Comparison of ENCODE assay signal across 24 cellular contexts in the genomic region with DNA sequence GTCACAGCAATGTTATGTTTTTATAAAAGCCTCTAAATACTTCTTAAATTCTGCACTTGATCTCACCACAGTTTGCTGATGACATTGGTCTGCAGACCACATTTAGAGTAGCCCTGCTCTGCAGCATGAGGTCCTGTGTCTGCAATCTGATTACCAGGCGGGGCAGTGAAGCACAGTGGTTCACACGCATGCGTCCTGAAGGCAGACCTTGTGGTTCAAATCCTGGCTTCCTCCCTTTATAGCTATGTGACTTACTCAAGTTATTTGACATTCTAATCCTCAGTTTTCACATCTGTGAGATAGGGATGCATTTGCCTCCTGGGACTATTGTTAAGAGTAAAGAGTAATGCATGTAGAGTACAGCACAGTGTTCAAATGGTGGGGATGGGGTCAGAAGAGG. TPM values are rescaled to one million over a fixed set of nuclear protein-coding genes. Genes with fewer than 3 reads are reported as not detected.
"Had no signal": no experiment of that assay in that cellular context is flagged by ENCODE, and none has a peak within 500 bp of the region (broad histone marks: within the 10 kb centered on the region; RNA-seq: fewer than 3 reads in every experiment).

No MANE protein-coding gene starts in this region.

- H3K9ac ChIP-seq: parathyroid adenoma had no signal

- H3K4me1 ChIP-seq: colonic mucosa, esophagus muscularis mucosa, gastroesophageal sphincter, heart left ventricle, left lung, parathyroid adenoma, right lobe of liver, upper lobe of left lung had no signal

- H2AFZ ChIP-seq: hepatocyte had no signal

- H3K4me2 ChIP-seq: hepatocyte had no signal

- H3K27ac ChIP-seq: colonic mucosa, esophagus muscularis mucosa, gastroesophageal sphincter, heart left ventricle, hepatocyte, left lung, parathyroid adenoma, right lobe of liver, thoracic aorta, upper lobe of left lung had no signal

- DNase-seq: colonic mucosa; effector CD8-positive, alpha-beta T cell; endodermal cell; foreskin keratinocyte; heart left ventricle; left cardiac atrium; left lung; naive thymus-derived CD8-positive, alpha-beta T cell; occipital lobe; right lobe of liver; stimulated activated CD4-positive, alpha-beta T cell treated with anti-CD3 and anti-CD28 coated beads, Interleukin-2, amount 100 ng/mL, for 24 hours; stimulated activated CD4-positive, alpha-beta T cell treated with anti-CD3 and anti-CD28 coated beads, Interleukin-4, amount 100 ng/mL, for 4 hours; stimulated activated naive CD8-positive, alpha-beta T cell treated with anti-CD3 and anti-CD28 coated beads, Interleukin-15, Interleukin-2, amounts not matched to agents 100 U/mL and 50 U/mL, for 24 hours; upper lobe of left lung had no signal

- FAIRE-seq: urothelium cell line had no signal

- H3K36me3 ChIP-seq: colonic mucosa, esophagus muscularis mucosa, gastroesophageal sphincter, heart left ventricle, right lobe of liver, thoracic aorta, tibial nerve, upper lobe of left lung had no signal

- H3K27me3 ChIP-seq: colonic mucosa, esophagus muscularis mucosa, foreskin keratinocyte, gastroesophageal sphincter, heart left ventricle, hepatocyte, left lung, right lobe of liver, tibial nerve, upper lobe of left lung had no signal

- H3K36me3 Mint-ChIP-seq: naive thymus-derived CD8-positive, alpha-beta T cell had no signal

- H3K79me2 ChIP-seq: hepatocyte, parathyroid adenoma had no signal

- H3K4me3 ChIP-seq: colonic mucosa, esophagus muscularis mucosa, gastroesophageal sphincter, heart left ventricle, hepatocyte, left lung, right lobe of liver, thoracic aorta, tibial nerve, upper lobe of left lung had no signal

- H3K27me3 Mint-ChIP-seq: dendritic cell treated with granulocyte-macrophage colony-stimulating factor and Interleukin-4, amounts not matched to agents 40 ng/mL and 50 ng/mL, for 4 days; progenitor cell of endocrine pancreas; stimulated activated memory B cell treated with anti-CD40 and anti-IgM and Interleukin-4, amounts not matched to agents 10 μg/mL and 1 μg/mL and 100 μg/mL, for 72 hours had no signal

- H3K9me3 Mint-ChIP-seq: dendritic cell treated with granulocyte-macrophage colony-stimulating factor and Interleukin-4, amounts not matched to agents 40 ng/mL and 50 ng/mL, for 4 days; endodermal cell; naive thymus-derived CD8-positive, alpha-beta T cell; stimulated activated memory B cell treated with anti-CD40 and anti-IgM and Interleukin-4, amounts not matched to agents 10 μg/mL and 1 μg/mL and 100 μg/mL, for 72 hours had no signal

- H3K27ac Mint-ChIP-seq: dendritic cell treated with granulocyte-macrophage colony-stimulating factor and Interleukin-4, amounts not matched to agents 40 ng/mL and 50 ng/mL, for 4 days; endodermal cell; naive thymus-derived CD8-positive, alpha-beta T cell; progenitor cell of endocrine pancreas; stimulated activated memory B cell treated with anti-CD40 and anti-IgM and Interleukin-4, amounts not matched to agents 10 μg/mL and 1 μg/mL and 100 μg/mL, for 72 hours had no signal

- ATAC-seq: heart left ventricle; naive thymus-derived CD8-positive, alpha-beta T cell; stimulated activated memory B cell treated with anti-CD40 and anti-IgM and Interleukin-4, amounts not matched to agents 10 μg/mL and 1 μg/mL and 100 μg/mL, for 72 hours had no signal

- H3K4me3 Mint-ChIP-seq: dendritic cell treated with granulocyte-macrophage colony-stimulating factor and Interleukin-4, amounts not matched to agents 40 ng/mL and 50 ng/mL, for 4 days; endodermal cell; naive thymus-derived CD8-positive, alpha-beta T cell; stimulated activated memory B cell treated with anti-CD40 and anti-IgM and Interleukin-4, amounts not matched to agents 10 μg/mL and 1 μg/mL and 100 μg/mL, for 72 hours had no signal

- H3K4me1 Mint-ChIP-seq: endodermal cell; naive thymus-derived CD8-positive, alpha-beta T cell; stimulated activated memory B cell treated with anti-CD40 and anti-IgM and Interleukin-4, amounts not matched to agents 10 μg/mL and 1 μg/mL and 100 μg/mL, for 72 hours had no signal

- H3K9me3 ChIP-seq: colonic mucosa, esophagus muscularis mucosa, gastroesophageal sphincter, heart left ventricle, left lung, right lobe of liver, thoracic aorta, tibial nerve, upper lobe of left lung had no signal

RNA-seq across cellular contexts. Expression of gene BMAL2, which starts 50.3 kb away (rescaled TPM):
- total RNA-seq: naive thymus-derived CD8-positive, alpha-beta T cell had no signal
- polyA plus RNA-seq: naive thymus-derived CD8-positive, alpha-beta T cell had no signal
